13 cellular contexts compared by ENCODE assay signal in the genomic region with DNA sequence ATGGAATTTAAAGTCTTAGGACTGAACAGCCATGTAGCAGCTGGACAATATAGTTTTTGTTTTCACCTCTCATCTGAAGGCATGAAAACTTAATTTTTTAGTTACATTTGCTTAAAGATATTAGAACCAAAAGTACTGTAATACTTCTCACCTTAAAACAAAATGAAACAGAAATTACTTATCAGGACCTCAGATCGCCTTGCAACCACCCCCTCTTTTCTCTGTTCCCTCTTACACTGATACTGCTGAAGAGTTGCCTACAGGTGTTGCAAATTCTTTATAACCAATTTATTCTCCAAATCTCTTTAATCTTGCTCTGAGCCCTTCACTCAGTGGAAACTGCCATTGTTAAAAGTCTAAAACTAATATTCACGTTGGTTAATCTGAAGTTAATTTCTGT.
A peak's percentile ranks its signal among the peaks of the same experiment; 100 is the strongest.
DNase-seq lines count a peak whose midpoint lies in the region; ATAC-seq and TF ChIP-seq lines count a peak whose summit lies in the region.
"Had no signal": no experiment of that assay in that cellular context is flagged by ENCODE, and none has a peak within 500 bp of the region (broad histone marks: within the 10 kb centered on the region; RNA-seq: fewer than 3 reads in every experiment).

No MANE protein-coding gene starts in this region.

- no peak for TF ChIP-seq POLR2A in GM18505 (IDR thresholded peaks at IDR 0.05; ENCODE audit: borderline replicate concordance, extremely low read depth, insufficient read depth, insufficient read length)

- DNase-seq in NCI-H774 (lab: John Stamatoyannopoulos, UW) = no peak
- DNase-seq in cerebellar nuclear complex (lab: John Stamatoyannopoulos, UW) = no peak
- no peak for DNase-seq in iPS-NIHi11 (ENCODE audit: low spot score)
- DNase-seq in COLO668 (lab: John Stamatoyannopoulos, UW; ENCODE audit: unreplicated experiment) = no peak
- DNase-seq: activated CD8-positive, alpha-beta T cell treated with anti-CD3 and anti-CD28 coated beads for 36 hours; H7; T-helper 17 cell had no signal

- ATAC-seq in GM18505 (IDR thresholded peaks at IDR 0.05; ENCODE audit: unreplicated experiment) (peak; percentile 98), GM19455 (IDR thresholded peaks at IDR 0.05; ENCODE audit: unreplicated experiment) (peak; percentile 99), HG02763 (IDR thresholded peaks at IDR 0.05; ENCODE audit: unreplicated experiment) (peak; percentile 99), HG03354 (IDR thresholded peaks at IDR 0.05; ENCODE audit: poor library complexity, severe bottlenecking, unreplicated experiment) (peak; percentile 99)
- ATAC-seq: activated CD8-positive, alpha-beta T cell treated with anti-CD3 and anti-CD28 coated beads for 36 hours; Panc1; stimulated activated effector memory CD8-positive, alpha-beta T cell treated with anti-CD3 and anti-CD28 coated beads, Interleukin-12 subunit alpha, Interleukin-12 subunit beta, amount 100 ng/mL, for 72 hours; T-helper 17 cell had no signal
